ENCODE assay signal across 1 cellular context in genomic region chr16:69858196-69859104, GRCh38.
TF ChIP-seq lines count a peak whose summit lies in the region.

No MANE protein-coding gene starts in this region.

TF ChIP-seq in HepG2, 621 proteins besides CTCF, POLR2A, EP300 and RAD21 (continued from another document and continues in another):
- TF ChIP-seq ZNF142 (CRISPR knock-in tag; IDR thresholded peaks at IDR 0.05) (peak; percentile 30; the same call in 1 of the 2 replicates), ZNF772 (CRISPR knock-in tag; IDR thresholded peaks at IDR 0.05) (peak; percentile 65; the same call in 1 of the 2 replicates), ZNF639 (CRISPR knock-in tag; conservative IDR thresholded peaks at IDR 0.05) (no peak), FOXA3 (CRISPR knock-in tag; IDR thresholded peaks at IDR 0.05) (peak; percentile 69; the same call in 1 of the 2 replicates), HOXA7 (CRISPR knock-in tag; IDR thresholded peaks at IDR 0.05) (no peak), ELF1 (CRISPR knock-in tag; IDR thresholded peaks at IDR 0.05) (no peak), ZEB1 (IDR thresholded peaks at IDR 0.05; ENCODE audit: insufficient replicate concordance, low read depth) (no peak), ZNF512B (CRISPR knock-in tag; IDR thresholded peaks at IDR 0.05; ENCODE audit: borderline replicate concordance) (no peak), PPARG (CRISPR knock-in tag; conservative IDR thresholded peaks at IDR 0.05) (peak; percentile 89), RBFOX2 (IDR thresholded peaks at IDR 0.05; ENCODE audit: low read depth, low read length) (peak; percentile 53; the same call in 1 of the 2 replicates), MTA3 (CRISPR knock-in tag; IDR thresholded peaks at IDR 0.05) (no peak), SNAPC4 (CRISPR knock-in tag; IDR thresholded peaks at IDR 0.05) (0 out of 2 replicates have a peak, but pooled peaks have one; percentile 25), ZNF614 (CRISPR knock-in tag; IDR thresholded peaks at IDR 0.05; ENCODE audit: borderline replicate concordance) (peak; percentile 61; the same call in 1 of the 2 replicates), MIXL1 (CRISPR knock-in tag; IDR thresholded peaks at IDR 0.05) (peak; percentile 78), STAT6 (CRISPR knock-in tag; IDR thresholded peaks at IDR 0.05; ENCODE audit: borderline replicate concordance) (peak; percentile 64; the same call in 1 of the 2 replicates), ZBTB38 (CRISPR knock-in tag; IDR thresholded peaks at IDR 0.05) (peak; percentile 95), ZBTB37 (CRISPR knock-in tag; IDR thresholded peaks at IDR 0.05) (peak; percentile 65), AHR (CRISPR knock-in tag; IDR thresholded peaks at IDR 0.05) (no peak), MZF1 (CRISPR knock-in tag; IDR thresholded peaks at IDR 0.05; ENCODE audit: borderline replicate concordance) (no peak), ZNF543 (CRISPR knock-in tag; IDR thresholded peaks at IDR 0.05) (0 out of 2 replicates have a peak, but pooled peaks have one; percentile 15), NCOA5 (CRISPR knock-in tag; IDR thresholded peaks at IDR 0.05) (no peak), MTA1 (CRISPR knock-in tag; IDR thresholded peaks at IDR 0.05; ENCODE audit: borderline replicate concordance) (peak; percentile 71), ZSCAN5A (CRISPR knock-in tag; IDR thresholded peaks at IDR 0.05; ENCODE audit: borderline replicate concordance) (peak; percentile 91; the same call in 1 of the 2 replicates), PHF5A (CRISPR knock-in tag; IDR thresholded peaks at IDR 0.05; ENCODE audit: low read depth, unreplicated experiment) (peak; percentile 35), PLSCR1 (CRISPR knock-in tag; IDR thresholded peaks at IDR 0.05; ENCODE audit: borderline replicate concordance) (no peak), KDM2A (CRISPR knock-in tag; IDR thresholded peaks at IDR 0.05; ENCODE audit: borderline replicate concordance, low read depth) (0 out of 2 replicates have a peak, but pooled peaks have one; percentile 20), CCDC6 (CRISPR knock-in tag; IDR thresholded peaks at IDR 0.05) (0 out of 2 replicates have a peak, but pooled peaks have one; percentile 15), FOXM1 (CRISPR knock-in tag; IDR thresholded peaks at IDR 0.05) (no peak), ZFP36 (IDR thresholded peaks at IDR 0.05; ENCODE audit: borderline replicate concordance, low read depth, low read length, partially characterized antibody) (no peak), ZBTB33 (CRISPR knock-in tag; IDR thresholded peaks at IDR 0.05) (peak; percentile 96)
